ENCODE assay signal across 28 cellular contexts in the genomic region with DNA sequence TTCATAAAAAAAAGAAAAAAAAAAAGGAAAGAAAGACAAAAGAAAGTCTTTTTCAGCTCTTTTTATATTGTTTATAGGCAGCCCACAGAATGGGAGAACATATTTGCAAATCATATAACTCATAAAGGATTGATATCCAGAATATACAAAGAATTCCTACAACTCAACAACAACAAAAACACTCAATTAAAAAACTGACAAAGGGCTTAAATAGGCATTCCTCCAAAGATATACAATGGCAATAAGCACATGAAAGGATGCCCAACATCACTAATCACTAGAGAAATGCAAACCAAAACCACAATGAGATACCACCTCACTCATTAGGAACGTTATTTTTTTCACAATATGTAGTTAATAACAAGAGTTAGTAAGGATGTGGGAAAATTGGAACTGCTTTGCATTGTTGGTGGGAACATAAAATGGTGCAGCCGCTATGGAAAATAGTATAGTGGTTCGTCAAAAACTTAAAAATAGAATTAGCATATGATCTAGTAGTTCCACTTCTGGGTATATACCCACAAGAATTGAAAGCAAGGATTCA. TPM values are rescaled to one million over a fixed set of nuclear protein-coding genes. Genes with fewer than 3 reads are reported as not detected.
"Had no signal": no experiment of that assay in that cellular context is flagged by ENCODE, and none has a peak within 500 bp of the region (broad histone marks: within the 10 kb centered on the region; RNA-seq: fewer than 3 reads in every experiment).

No MANE protein-coding gene starts in this region.

- H3K4me3 Mint-ChIP-seq: activated T-cell treated with anti-CD3 and anti-CD28 coated beads, Interleukin-2, amount 50 U/mL, for 24 hours; activated T-helper 17 cell treated with anti-CD3 and anti-CD28 coated beads, Interleukin-2, amount 50 U/mL, for 72 hours; endodermal cell; mesothelial cell of epicardium; naive thymus-derived CD8-positive, alpha-beta T cell; neural progenitor cell; stimulated activated naive CD8-positive, alpha-beta T cell treated with anti-CD3 and anti-CD28 coated beads, Interleukin-15, Interleukin-2, amounts not matched to agents 100 ng/mL and 50 ng/mL, for 24 hours; T-helper 1 cell treated with Interleukin-12 subunit alpha and Interleukin-12 subunit beta and Interleukin-4 antibody, amounts not matched to agents 30 μg/mL and 1 μg/mL, for 36 hours; WTC11 had no signal

- ATAC-seq: activated naive CD4-positive, alpha-beta T cell treated with anti-CD3 and anti-CD28 coated beads, Interleukin-2, amount 50 U/mL, for 72 hours; activated T-helper 17 cell treated with anti-CD3 and anti-CD28 coated beads, Interleukin-2, amount 50 U/mL, for 72 hours; heart right ventricle; left lobe of liver; naive thymus-derived CD8-positive, alpha-beta T cell; WTC11 had no signal

- DNase-seq: activated CD4-positive, alpha-beta T cell treated with anti-CD3 and anti-CD28 coated beads, Interleukin-2, amount 50 U/mL, for 4 hours; activated CD8-positive, alpha-beta memory T cell treated with anti-CD3 and anti-CD28 coated beads for 24 hours; activated CD8-positive, alpha-beta memory T cell treated with anti-CD3 and anti-CD28 coated beads, Interleukin-2, amount 50 U/mL, for 4 hours; activated T-cell treated with anti-CD3 and anti-CD28 coated beads, Interleukin-2, amount 50 U/mL, for 24 hours; cerebellar nuclear complex; endodermal cell; esophagus squamous epithelium; heart right ventricle; kidney; naive thymus-derived CD8-positive, alpha-beta T cell; stimulated activated CD4-positive, alpha-beta T cell treated with anti-CD3 and anti-CD28 coated beads, Interleukin-4, amount 100 ng/mL, for 24 hours; substantia nigra; T1000; tibial artery had no signal

- H3K36me3 Mint-ChIP-seq: activated naive CD4-positive, alpha-beta T cell treated with anti-CD3 and anti-CD28 coated beads, Interleukin-2, amount 50 U/mL, for 72 hours; mesothelial cell of epicardium; naive thymus-derived CD8-positive, alpha-beta T cell; neural progenitor cell; WTC11 had no signal

- H3K4me1 Mint-ChIP-seq: activated T-helper 17 cell treated with anti-CD3 and anti-CD28 coated beads, Interleukin-2, amount 50 U/mL, for 72 hours; naive thymus-derived CD8-positive, alpha-beta T cell had no signal

- H3K27ac Mint-ChIP-seq: activated naive CD4-positive, alpha-beta T cell treated with anti-CD3 and anti-CD28 coated beads, Interleukin-2, amount 50 U/mL, for 72 hours; activated T-cell treated with anti-CD3 and anti-CD28 coated beads, Interleukin-2, amount 50 U/mL, for 24 hours; activated T-helper 17 cell treated with anti-CD3 and anti-CD28 coated beads, Interleukin-2, amount 50 U/mL, for 72 hours; endodermal cell; mesothelial cell of epicardium; naive thymus-derived CD8-positive, alpha-beta T cell; neural progenitor cell; progenitor cell of endocrine pancreas; stimulated activated naive CD8-positive, alpha-beta T cell treated with anti-CD3 and anti-CD28 coated beads, Interleukin-15, Interleukin-2, amounts not matched to agents 100 ng/mL and 50 ng/mL, for 24 hours; T-helper 1 cell treated with Interleukin-12 subunit alpha and Interleukin-12 subunit beta and Interleukin-4 antibody, amounts not matched to agents 30 μg/mL and 1 μg/mL, for 36 hours; WTC11 had no signal

- H3K4me3 ChIP-seq: ascending aorta, coronary artery, esophagus squamous epithelium, heart right ventricle, lung, neural progenitor cell, right atrium auricular region, tibial artery had no signal

- H3K27me3 Mint-ChIP-seq: activated T-cell treated with anti-CD3 and anti-CD28 coated beads, Interleukin-2, amount 50 U/mL, for 24 hours; progenitor cell of endocrine pancreas had no signal

- H3K9me3 Mint-ChIP-seq: activated naive CD4-positive, alpha-beta T cell treated with anti-CD3 and anti-CD28 coated beads, Interleukin-2, amount 50 U/mL, for 72 hours; activated T-cell treated with anti-CD3 and anti-CD28 coated beads, Interleukin-2, amount 50 U/mL, for 24 hours; activated T-helper 17 cell treated with anti-CD3 and anti-CD28 coated beads, Interleukin-2, amount 50 U/mL, for 72 hours; endodermal cell; naive thymus-derived CD8-positive, alpha-beta T cell; neural progenitor cell; stimulated activated naive CD8-positive, alpha-beta T cell treated with anti-CD3 and anti-CD28 coated beads, Interleukin-15, Interleukin-2, amounts not matched to agents 100 ng/mL and 50 ng/mL, for 24 hours; T-helper 1 cell treated with Interleukin-12 subunit alpha and Interleukin-12 subunit beta and Interleukin-4 antibody, amounts not matched to agents 30 μg/mL and 1 μg/mL, for 36 hours; WTC11 had no signal

RNA-seq across cellular contexts. Expression of a gene that starts 54.2 kb away (rescaled TPM):
- total RNA-seq: fibroblast of villous mesenchyme had no signal
